ENCODE assay signal across 30 cellular contexts in the genomic region with DNA sequence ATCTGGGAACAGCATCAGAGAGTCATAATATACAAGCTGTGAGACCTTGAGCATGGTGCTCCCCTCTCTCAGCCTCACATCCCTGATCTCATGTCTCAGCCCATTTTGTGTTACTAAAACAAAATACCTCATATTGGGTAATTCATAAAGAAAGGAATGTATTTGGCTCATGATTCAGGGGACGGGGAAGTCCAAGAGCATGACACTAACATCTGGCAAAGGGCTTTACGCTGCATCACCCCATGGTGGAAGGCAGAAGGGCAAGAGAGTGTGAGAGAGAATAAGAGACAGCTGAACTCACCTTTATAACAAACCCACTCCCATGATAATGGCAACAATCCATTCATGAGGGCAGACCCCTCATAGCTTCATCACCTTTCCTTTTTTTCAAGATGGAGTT.
"Had no signal": no experiment of that assay in that cellular context is flagged by ENCODE, and none has a peak within 500 bp of the region (broad histone marks: within the 10 kb centered on the region; RNA-seq: fewer than 3 reads in every experiment).

No MANE protein-coding gene starts in this region.

- H3K79me2 ChIP-seq: parathyroid adenoma had no signal

- H3K4me3 ChIP-seq: colonic mucosa, heart right ventricle, left lung, neural progenitor cell, smooth muscle cell, testis, tibial artery had no signal

- H3K9me3 ChIP-seq: colonic mucosa, testis had no signal

- H3K4me1 ChIP-seq: colonic mucosa, heart right ventricle, left lung, neural progenitor cell, parathyroid adenoma, testis, tibial artery had no signal

- DNase-seq: colonic mucosa; effector CD8-positive, alpha-beta T cell; endodermal cell; foreskin melanocyte; glutamatergic neuron; heart right ventricle; hippocampal formation; left cardiac atrium; left lung; mesendoderm; midbrain; naive thymus-derived CD4-positive, alpha-beta T cell; stimulated activated CD4-positive, alpha-beta T cell treated with anti-CD3 and anti-CD28 coated beads, Interleukin-12 subunit alpha, Interleukin-12 subunit beta, amount 100 ng/mL, for 4 hours; stimulated activated CD4-positive, alpha-beta T cell treated with anti-CD3 and anti-CD28 coated beads, Interleukin-1b, Interleukin-23, amount 100 ng/mL, for 48 hours; stimulated activated CD4-positive, alpha-beta T cell treated with anti-CD3 and anti-CD28 coated beads, Interleukin-4, amount 100 ng/mL, for 1 hour; stimulated activated naive CD8-positive, alpha-beta T cell treated with anti-CD3 and anti-CD28 coated beads, Interleukin-15, Interleukin-2, amounts not matched to agents 100 U/mL and 50 U/mL, for 24 hours; substantia nigra; testis; tibial artery had no signal

- H3K4me3 Mint-ChIP-seq: dendritic cell treated with granulocyte-macrophage colony-stimulating factor and Interleukin-4, amounts not matched to agents 40 ng/mL and 50 ng/mL, for 4 days; endodermal cell; naive thymus-derived CD4-positive, alpha-beta T cell; nephron; neural progenitor cell; stimulated activated effector memory CD8-positive, alpha-beta T cell treated with anti-CD3 and anti-CD28 coated beads, Interleukin-12 subunit alpha, Interleukin-12 subunit beta, amount 100 ng/mL, for 72 hours; type B pancreatic cell had no signal

- H2AFZ ChIP-seq: neural progenitor cell, parathyroid adenoma had no signal

- H3K36me3 ChIP-seq: colonic mucosa, heart right ventricle, left lung, neural progenitor cell, tibial artery had no signal

- H3K36me3 Mint-ChIP-seq: neural progenitor cell; stimulated activated effector memory CD8-positive, alpha-beta T cell treated with anti-CD3 and anti-CD28 coated beads, Interleukin-12 subunit alpha, Interleukin-12 subunit beta, amount 100 ng/mL, for 72 hours; type B pancreatic cell had no signal

- H3K27ac ChIP-seq: colonic mucosa, epithelial cell of prostate, heart right ventricle, left lung, neural progenitor cell, parathyroid adenoma, testis, tibial artery had no signal

- ATAC-seq: esophagus mucosa; heart right ventricle; left cardiac atrium; left lung; naive thymus-derived CD4-positive, alpha-beta T cell; sciatic nerve had no signal

- H3K9ac ChIP-seq: neural progenitor cell, parathyroid adenoma had no signal

- H3K27me3 ChIP-seq: colonic mucosa, heart right ventricle, left lung, neural progenitor cell, testis, tibial artery had no signal

- H3K27ac Mint-ChIP-seq: dendritic cell treated with granulocyte-macrophage colony-stimulating factor and Interleukin-4, amounts not matched to agents 40 ng/mL and 50 ng/mL, for 4 days; endodermal cell; nephron; neural progenitor cell; progenitor cell of endocrine pancreas; stimulated activated effector memory CD8-positive, alpha-beta T cell treated with anti-CD3 and anti-CD28 coated beads, Interleukin-12 subunit alpha, Interleukin-12 subunit beta, amount 100 ng/mL, for 72 hours; type B pancreatic cell had no signal

- H3K4me1 Mint-ChIP-seq: naive thymus-derived CD4-positive, alpha-beta T cell; nephron; neural progenitor cell; stimulated activated effector memory CD8-positive, alpha-beta T cell treated with anti-CD3 and anti-CD28 coated beads, Interleukin-12 subunit alpha, Interleukin-12 subunit beta, amount 100 ng/mL, for 72 hours had no signal

- H3K9me3 Mint-ChIP-seq: stimulated activated effector memory CD8-positive, alpha-beta T cell treated with anti-CD3 and anti-CD28 coated beads, Interleukin-12 subunit alpha, Interleukin-12 subunit beta, amount 100 ng/mL, for 72 hours; type B pancreatic cell had no signal

- H3K4me2 ChIP-seq: neural progenitor cell, smooth muscle cell had no signal

- H3K27me3 Mint-ChIP-seq: dendritic cell treated with granulocyte-macrophage colony-stimulating factor and Interleukin-4, amounts not matched to agents 40 ng/mL and 50 ng/mL, for 4 days; progenitor cell of endocrine pancreas; type B pancreatic cell had no signal
